Comparison of ENCODE assay signal across 20 cellular contexts in the genomic region with DNA sequence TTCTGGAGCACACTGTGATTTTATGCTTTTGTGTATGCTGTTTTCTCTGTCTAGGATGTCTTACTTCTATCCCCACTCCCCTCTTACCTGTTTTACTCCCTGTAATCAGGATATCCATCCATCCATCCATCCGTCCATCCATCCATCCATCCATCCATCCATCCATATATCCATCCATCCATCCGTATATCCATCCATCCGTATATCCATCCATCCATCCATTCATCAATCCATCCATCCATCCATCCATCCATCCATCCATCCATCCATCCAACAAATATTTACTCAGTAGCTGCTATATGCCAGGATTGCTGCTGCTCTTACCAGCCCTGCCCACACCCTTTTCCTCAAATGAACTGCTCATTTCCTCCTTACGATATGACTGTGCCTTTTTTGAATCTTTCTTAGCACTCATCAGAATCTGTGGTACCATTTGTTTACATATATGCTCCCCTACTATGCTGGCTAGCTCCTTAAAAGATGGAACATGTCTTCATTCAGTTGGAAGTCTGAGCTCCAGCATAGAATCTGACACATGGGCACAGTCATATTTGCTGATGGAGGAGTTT.
"Had no signal": no experiment of that assay in that cellular context is flagged by ENCODE, and none has a peak within 500 bp of the region (broad histone marks: within the 10 kb centered on the region; RNA-seq: fewer than 3 reads in every experiment).

No MANE protein-coding gene starts in this region.

- H3K36me3 ChIP-seq: ascending aorta, breast epithelium, pancreas had no signal

- H3K27me3 Mint-ChIP-seq: activated naive CD4-positive, alpha-beta T cell treated with anti-CD3 and anti-CD28 coated beads, Interleukin-2, amount 10 ng/mL, durations not matched to agents 7 days and 5 days; memory B cell; naive thymus-derived CD8-positive, alpha-beta T cell; stimulated activated naive B cell treated with anti-CD40 and anti-IgM and Interleukin-4, amounts not matched to agents 10 μg/mL and 1 μg/mL and 100 μg/mL, for 72 hours; type B pancreatic cell had no signal

- DNase-seq: activated CD8-positive, alpha-beta memory T cell treated with anti-CD3 and anti-CD28 coated beads for 24 hours; activated naive CD4-positive, alpha-beta T cell treated with anti-CD3 and anti-CD28 coated beads, Interleukin-2, amount 10 ng/mL, durations not matched to agents 7 days and 5 days; activated T-cell treated with anti-CD3 and anti-CD28 coated beads for 4 hours; cerebellar nuclear complex; effector CD8-positive, alpha-beta T cell; head of caudate nucleus; left ventricle myocardium superior; naive thymus-derived CD8-positive, alpha-beta T cell; pancreas; stimulated activated CD4-positive, alpha-beta T cell treated with anti-CD3 and anti-CD28 coated beads, Interleukin-12 subunit alpha, Interleukin-12 subunit beta, amount 100 ng/mL, for 4 hours; stimulated activated CD4-positive, alpha-beta T cell treated with anti-CD3 and anti-CD28 coated beads, Interleukin-2, amount 100 ng/mL, for 48 hours; stimulated activated naive B cell treated with anti-CD40 and anti-IgM and Interleukin-4, amounts not matched to agents 10 μg/mL and 1 μg/mL and 100 μg/mL, for 72 hours; substantia nigra; T1000 had no signal

- H3K4me3 ChIP-seq: ascending aorta, breast epithelium, pancreas had no signal

- H3K4me1 Mint-ChIP-seq: activated naive CD4-positive, alpha-beta T cell treated with anti-CD3 and anti-CD28 coated beads, Interleukin-2, amount 10 ng/mL, durations not matched to agents 7 days and 5 days; memory B cell; stimulated activated naive B cell treated with anti-CD40 and anti-IgM and Interleukin-4, amounts not matched to agents 10 μg/mL and 1 μg/mL and 100 μg/mL, for 72 hours had no signal

- H3K27ac Mint-ChIP-seq: activated naive CD4-positive, alpha-beta T cell treated with anti-CD3 and anti-CD28 coated beads, Interleukin-2, amount 10 ng/mL, durations not matched to agents 7 days and 5 days; memory B cell; naive thymus-derived CD8-positive, alpha-beta T cell; stimulated activated naive B cell treated with anti-CD40 and anti-IgM and Interleukin-4, amounts not matched to agents 10 μg/mL and 1 μg/mL and 100 μg/mL, for 72 hours; type B pancreatic cell had no signal

- H3K4me1 ChIP-seq: ascending aorta, breast epithelium had no signal

- H3K4me3 Mint-ChIP-seq: activated naive CD4-positive, alpha-beta T cell treated with anti-CD3 and anti-CD28 coated beads, Interleukin-2, amount 10 ng/mL, durations not matched to agents 7 days and 5 days; memory B cell; naive thymus-derived CD8-positive, alpha-beta T cell; stimulated activated naive B cell treated with anti-CD40 and anti-IgM and Interleukin-4, amounts not matched to agents 10 μg/mL and 1 μg/mL and 100 μg/mL, for 72 hours; type B pancreatic cell had no signal

- ATAC-seq: left ventricle myocardium superior; naive thymus-derived CD8-positive, alpha-beta T cell; pancreas had no signal

- H3K9me3 ChIP-seq: ascending aorta, breast epithelium, pancreas had no signal

- H3K27ac ChIP-seq: ascending aorta, breast epithelium, epithelial cell of prostate, pancreas, VCaP had no signal

- H3K9me3 Mint-ChIP-seq: activated naive CD4-positive, alpha-beta T cell treated with anti-CD3 and anti-CD28 coated beads, Interleukin-2, amount 10 ng/mL, durations not matched to agents 7 days and 5 days; memory B cell; naive thymus-derived CD8-positive, alpha-beta T cell; stimulated activated naive B cell treated with anti-CD40 and anti-IgM and Interleukin-4, amounts not matched to agents 10 μg/mL and 1 μg/mL and 100 μg/mL, for 72 hours; type B pancreatic cell had no signal
